In the genomic region with DNA sequence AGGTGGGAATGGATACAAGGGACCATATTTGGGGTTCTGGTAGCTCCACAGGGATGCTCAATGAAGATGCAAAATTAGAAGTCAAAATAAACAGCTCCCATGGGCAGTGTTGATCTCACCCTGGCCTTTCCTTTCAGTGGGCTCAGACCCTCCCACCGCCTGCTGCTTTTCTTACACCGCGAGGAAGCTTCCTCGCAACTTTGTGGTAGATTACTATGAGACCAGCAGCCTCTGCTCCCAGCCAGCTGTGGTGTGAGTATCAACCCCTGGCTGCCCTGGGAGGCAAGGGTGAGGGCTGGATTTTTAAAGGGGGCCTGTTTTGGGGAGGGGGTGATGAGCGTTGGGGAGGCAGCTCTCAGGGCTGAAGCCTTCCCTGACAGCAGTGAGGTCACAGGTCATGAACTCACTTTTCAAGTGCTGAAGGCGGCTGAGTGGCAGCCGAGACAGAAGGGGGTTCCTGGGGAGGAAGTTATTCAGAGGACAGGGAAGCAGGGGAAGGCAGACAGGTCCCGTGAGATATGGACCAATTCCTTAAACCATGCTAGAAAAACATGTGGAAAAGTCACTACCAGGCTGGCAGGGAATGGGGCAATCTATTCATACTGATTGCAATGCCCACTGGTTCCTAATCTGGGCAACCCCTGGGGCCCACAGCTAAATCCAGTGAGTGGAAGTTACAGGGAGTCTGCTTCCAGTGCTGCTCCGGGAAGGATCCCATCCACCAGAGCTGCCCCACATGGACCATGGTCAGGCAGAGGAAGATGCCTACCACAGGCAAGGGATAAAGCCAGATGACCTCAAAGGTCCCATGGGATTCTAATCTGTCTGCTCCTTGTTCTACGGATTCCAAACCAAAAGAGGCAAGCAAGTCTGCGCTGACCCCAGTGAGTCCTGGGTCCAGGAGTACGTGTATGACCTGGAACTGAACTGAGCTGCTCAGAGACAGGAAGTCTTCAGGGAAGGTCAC, we compare ENCODE assay signal across 11 cellular contexts. TPM values are rescaled to one million over a fixed set of nuclear protein-coding genes. Genes with fewer than 3 reads are reported as not detected.
DNase-seq lines count a peak whose midpoint lies in the region; ATAC-seq and TF ChIP-seq lines count a peak whose summit lies in the region.
"Not testable (repeated sequence)": the region's sequence is repeated elsewhere in the genome, so short reads cannot be mapped to it uniquely, and the experiment has no call there.
"Had no signal": no experiment of that assay in that cellular context is flagged by ENCODE, and none has a peak within 500 bp of the region (broad histone marks: within the 10 kb centered on the region; RNA-seq: fewer than 3 reads in every experiment).

No MANE protein-coding gene starts in this region.

- not testable (repeated sequence) for ATAC-seq in IMR-90 (ENCODE audit: low read depth); activated T-cell treated with anti-CD3 and anti-CD28 coated beads, Interleukin-2, amount 50 U/mL, for 4 hours
- peak; percentile 23 for ATAC-seq in effector memory CD8-positive, alpha-beta T cell (replicated peaks)
- ATAC-seq in upper lobe of right lung: peak; percentile 64

- H3K36me3 Mint-ChIP-seq in CD8-positive, alpha-beta memory T cell; activated T-cell treated with anti-CD3 and anti-CD28 coated beads, Interleukin-2, amount 50 U/mL, for 4 hours (ENCODE audit: insufficient read depth); effector memory CD8-positive, alpha-beta T cell (ENCODE audit: insufficient read depth): not testable (repeated sequence)

- not testable (repeated sequence) for H3K36me3 ChIP-seq in CD8-positive, alpha-beta memory T cell (ENCODE audit: insufficient read depth, low read length); IMR-90 (ENCODE audit: control insufficient read depth, insufficient read depth, low read length); OCI-LY7 (ENCODE audit: insufficient read depth, low read length); mesenchymal stem cell (ENCODE audit: control insufficient read depth in 1 of 2, insufficient read depth in 2 of 2, low read depth in 1 of 2, low read length in 2 of 2); neutrophil; upper lobe of right lung

- H3K4ac ChIP-seq in IMR-90 (ENCODE audit: low read depth, low read length); mesenchymal stem cell (ENCODE audit: low read depth in 1 of 2, low read length in 2 of 2): not testable (repeated sequence)

- DNase-seq in CD8-positive, alpha-beta memory T cell; IMR-90; OCI-LY7 (ENCODE audit: low spot score); activated T-cell treated with anti-CD3 and anti-CD28 coated beads, Interleukin-2, amount 50 U/mL, for 4 hours; effector memory CD8-positive, alpha-beta T cell; mesenchymal stem cell: not testable (repeated sequence)
- DNase-seq in upper lobe of right lung: peak; percentile 70

- H3K4me2 ChIP-seq in IMR-90 (ENCODE audit: low read depth, low read length); mesenchymal stem cell (ENCODE audit: low read length, poor library complexity, severe bottlenecking): not testable (repeated sequence)
- H3K4me2 ChIP-seq in OCI-LY7 (ENCODE audit: low read length): peak overlapping the region; percentile 26; the same call in 1 of the 2 replicates

- not testable (repeated sequence) for H3K79me1 ChIP-seq in IMR-90 (ENCODE audit: low read depth in 1 of 2, low read length in 2 of 2); mesenchymal stem cell (replicated peaks; ENCODE audit: low read length, poor library complexity, severe bottlenecking)

- WGBS in IMR-90 (ENCODE audit: extremely low coverage in 2 of 2, insufficient read length in 1 of 2), 2 experiments: 23% methylated on average over 4 of the region's 12 CpGs; no CpG with 5 or more reads in 1 of the 2 experiments
- WGBS in mesenchymal stem cell: 40% methylated on average over 10 of the region's 12 CpGs

- H4K91ac ChIP-seq in IMR-90 (ENCODE audit: insufficient read depth, low read depth, low read length): not testable (repeated sequence)
- H4K91ac ChIP-seq in mesenchymal stem cell (ENCODE audit: low read length): peak overlapping the region; percentile 39

- not testable (repeated sequence) for H2AK9ac ChIP-seq in IMR-90 (replicated peaks; ENCODE audit: low read depth, low read length, poor library complexity)

- dilution Hi-C loops in IMR-90 (cut with HindIII; ENCODE audit: low sequenced_read_pairs, unreplicated experiment): not testable (repeated sequence)

- not testable (repeated sequence) for H3K9me3 Mint-ChIP-seq in CD8-positive, alpha-beta memory T cell; activated T-cell treated with anti-CD3 and anti-CD28 coated beads, Interleukin-2, amount 50 U/mL, for 4 hours; effector memory CD8-positive, alpha-beta T cell

- H3K9me1 ChIP-seq in IMR-90 (ENCODE audit: insufficient read depth, low read length): not testable (repeated sequence)

- H4K5ac ChIP-seq in IMR-90 (ENCODE audit: low read depth, low read length): not testable (repeated sequence)

- intact Hi-C loops in IMR-90 (cut with micrococcal nuclease); OCI-LY7 (cut with micrococcal nuclease; ENCODE audit: unreplicated experiment); upper lobe of right lung (cut with DNase I): not testable (repeated sequence)

- not testable (repeated sequence) for H3K27me3 ChIP-seq in CD8-positive, alpha-beta memory T cell (ENCODE audit: insufficient read depth, low read length, poor library complexity, severe bottlenecking); IMR-90 (ENCODE audit: control insufficient read depth, insufficient read depth, low read length); neutrophil; upper lobe of right lung
- H3K27me3 ChIP-seq in mesenchymal stem cell (ENCODE audit: control insufficient read depth in 1 of 2, insufficient read depth in 1 of 2, low read length in 2 of 2): peaks cover 22% of the 10 kb centered on the region in 2 experiments

- H3K4me3 ChIP-seq in CD8-positive, alpha-beta memory T cell (ENCODE audit: low read length); IMR-90 (ENCODE audit: insufficient read depth, low read depth, low read length); OCI-LY7 (ENCODE audit: low read depth, low read length, poor library complexity, severe bottlenecking); mesenchymal stem cell (ENCODE audit: insufficient read depth in 1 of 2, low read depth in 1 of 2, low read length in 2 of 2); upper lobe of right lung: not testable (repeated sequence)
- H3K4me3 ChIP-seq in neutrophil (ENCODE audit: low read depth in 1 of 2, low read length in 1 of 2): peak overlapping the region; percentile 6 to 49

- H3K4me1 Mint-ChIP-seq in CD8-positive, alpha-beta memory T cell: peaks cover 44 to 83% (median 75%) of the 10 kb centered on the region in 3 donors
- H3K4me1 Mint-ChIP-seq in activated T-cell treated with anti-CD3 and anti-CD28 coated beads, Interleukin-2, amount 50 U/mL, for 4 hours (ENCODE audit: low read depth): peaks cover 21% of the 10 kb centered on the region
- H3K4me1 Mint-ChIP-seq in effector memory CD8-positive, alpha-beta T cell (ENCODE audit: low read depth in 2 of 2): peaks cover 63 to 78% of the 10 kb centered on the region in 2 donors

- not testable (repeated sequence) for H2BK12ac ChIP-seq in mesenchymal stem cell (ENCODE audit: low read length in 2 of 2)

- CTCF ChIA-PET in CD8-positive, alpha-beta memory T cell (lab: Charles Lee): interaction anchor here (1.0 to 1.5 kb wide), 3 partner anchors 23 to 270 kb away, joined by 3 to 4 read pairs (median 3); no protein-coding TSS in a partner anchor
- CTCF ChIA-PET in IMR-90 (lab: Yijun Ruan, JAX); OCI-LY7 (lab: Charles Lee; ENCODE audit: unreplicated experiment): not testable (repeated sequence)

- H3K9ac ChIP-seq in IMR-90 (ENCODE audit: low read depth, low read length); mesenchymal stem cell (ENCODE audit: low read length): not testable (repeated sequence)

- H2BK15ac ChIP-seq in IMR-90 (ENCODE audit: low read depth, low read length); mesenchymal stem cell (ENCODE audit: low read depth, poor library complexity, severe bottlenecking): not testable (repeated sequence)

- not testable (repeated sequence) for H3K56ac ChIP-seq in IMR-90 (ENCODE audit: extremely low read depth, insufficient read depth, low read length)

- H3K27me3 Mint-ChIP-seq in CD8-positive, alpha-beta memory T cell; effector memory CD8-positive, alpha-beta T cell: not testable (repeated sequence)
- peaks cover 18% of the 10 kb centered on the region for H3K27me3 Mint-ChIP-seq in activated T-cell treated with anti-CD3 and anti-CD28 coated beads, Interleukin-2, amount 50 U/mL, for 4 hours (ENCODE audit: low read depth)

- peak overlapping the region; percentile 59 to 94 (median 85) for H3K4me3 Mint-ChIP-seq in CD8-positive, alpha-beta memory T cell
- peak overlapping the region; percentile 75 for H3K4me3 Mint-ChIP-seq in activated T-cell treated with anti-CD3 and anti-CD28 coated beads, Interleukin-2, amount 50 U/mL, for 4 hours
- H3K4me3 Mint-ChIP-seq in effector memory CD8-positive, alpha-beta T cell: peak overlapping the region; percentile 75 to 86

- in situ Hi-C loops in IMR-90 (cut with MboI; ENCODE audit: low sequenced_read_pairs): loop anchor here (25.0 kb wide), 1 partner anchor 250 kb away; no protein-coding TSS in a partner anchor

- not testable (repeated sequence) for H3K23ac ChIP-seq in IMR-90 (ENCODE audit: low read depth, low read length); mesenchymal stem cell (ENCODE audit: low read length in 2 of 2)

- not testable (repeated sequence) for H3K79me2 ChIP-seq in OCI-LY7 (ENCODE audit: insufficient read depth, low read depth, low read length)

- TF ChIP-seq RAD21 in IMR-90 (IDR thresholded peaks at IDR 0.05; ENCODE audit: low read length): not testable (repeated sequence)

- not testable (repeated sequence) for H4K20me1 ChIP-seq in IMR-90 (ENCODE audit: insufficient read depth, low read length); OCI-LY7 (ENCODE audit: insufficient read depth, low read length)

- not testable (repeated sequence) for H3K27ac ChIP-seq in CD8-positive, alpha-beta memory T cell (ENCODE audit: low read depth, low read length); IMR-90 (ENCODE audit: insufficient read depth, low read length); OCI-LY7 (ENCODE audit: low read depth, low read length, poor library complexity, severe bottlenecking); mesenchymal stem cell (ENCODE audit: low read length, poor library complexity, severe bottlenecking); upper lobe of right lung
- H3K27ac ChIP-seq in neutrophil: peak overlapping the region; percentile 86

- POLR2A ChIA-PET in CD8-positive, alpha-beta memory T cell (lab: Charles Lee): interaction anchor here (1.0 kb wide), 1 partner anchor 19 kb away, joined by 3 read pairs; no protein-coding TSS in a partner anchor
- POLR2A ChIA-PET in IMR-90 (lab: Charles Lee; ENCODE audit: unreplicated experiment): not testable (repeated sequence)
- POLR2A ChIA-PET in OCI-LY7 (lab: Charles Lee): interaction anchor here (0.6 kb wide), 1 partner anchor 114 kb away, joined by 5 read pairs; no protein-coding TSS in a partner anchor

- H3K14ac ChIP-seq in IMR-90 (replicated peaks; ENCODE audit: low read depth, low read length); mesenchymal stem cell (ENCODE audit: low read length in 2 of 2): not testable (repeated sequence)

- not testable (repeated sequence) for H2BK5ac ChIP-seq in IMR-90 (ENCODE audit: low read depth, low read length, poor library complexity, severe bottlenecking); mesenchymal stem cell (ENCODE audit: low read depth, low read length, poor library complexity, severe bottlenecking)

- H3K9me3 ChIP-seq in CD8-positive, alpha-beta memory T cell (ENCODE audit: low read length); IMR-90 (ENCODE audit: control insufficient read depth, insufficient read depth, low read length); OCI-LY7 (ENCODE audit: low read length); mesenchymal stem cell (ENCODE audit: control insufficient read depth, low read length); neutrophil; upper lobe of right lung: not testable (repeated sequence)

- H3K4me1 ChIP-seq in CD8-positive, alpha-beta memory T cell (ENCODE audit: insufficient read depth, low read length): peaks cover 32% of the 10 kb centered on the region
- not testable (repeated sequence) for H3K4me1 ChIP-seq in IMR-90 (ENCODE audit: control insufficient read depth, insufficient read depth, low read length); mesenchymal stem cell (ENCODE audit: control insufficient read depth, insufficient read depth, low read depth, low read length); upper lobe of right lung
- H3K4me1 ChIP-seq in OCI-LY7 (ENCODE audit: insufficient read depth, low read length, poor library complexity, severe bottlenecking) (peaks cover 30% of the 10 kb centered on the region), neutrophil (ENCODE audit: control insufficient read depth in 1 of 2, insufficient read depth in 1 of 2, low read depth in 1 of 2, low read length in 1 of 2) (peaks cover 70 to 72% of the 10 kb centered on the region in 2 experiments)

- H3K27ac Mint-ChIP-seq in CD8-positive, alpha-beta memory T cell: peak overlapping the region; percentile 86 to 99 (median 92)
- H3K27ac Mint-ChIP-seq in effector memory CD8-positive, alpha-beta T cell: peak overlapping the region; percentile 91 to 92

- H2BK120ac ChIP-seq in IMR-90 (ENCODE audit: low read depth, low read length); mesenchymal stem cell (ENCODE audit: low read depth, low read length): not testable (repeated sequence)

- H3K9me2 ChIP-seq in OCI-LY7 (ENCODE audit: insufficient read depth, low read length): not testable (repeated sequence)

- H4K8ac ChIP-seq in IMR-90 (ENCODE audit: low read depth in 2 of 2, low read length in 2 of 2); mesenchymal stem cell (ENCODE audit: low read length): not testable (repeated sequence)

- not testable (repeated sequence) for TF ChIP-seq POLR2A in IMR-90 (IDR thresholded peaks at IDR 0.05; ENCODE audit: low read depth, low read length)

- not testable (repeated sequence) for TF ChIP-seq CTCF in IMR-90 (conservative IDR thresholded peaks at IDR 0.05; ENCODE audit: low read depth, low read length); OCI-LY7 (conservative IDR thresholded peaks at IDR 0.05; ENCODE audit: low read length); neutrophil (IDR thresholded peaks at IDR 0.05); upper lobe of right lung (IDR thresholded peaks at IDR 0.05)

- not testable (repeated sequence) for H3K18ac ChIP-seq in IMR-90 (ENCODE audit: low read depth, low read length); mesenchymal stem cell (ENCODE audit: low read depth in 1 of 2, low read length in 2 of 2)

- not testable (repeated sequence) for H2AK5ac ChIP-seq in IMR-90 (ENCODE audit: low read depth, low read length); mesenchymal stem cell (ENCODE audit: low read length, severe bottlenecking)

- BruUV-seq in IMR-90 (replicated peaks; lab: Mats Ljungman, UMichigan); OCI-LY7 (replicated peaks; lab: Mats Ljungman, UMichigan): not testable (repeated sequence)

- not testable (repeated sequence) for H2BK20ac ChIP-seq in IMR-90 (ENCODE audit: low read depth, low read length)

- peak overlapping the region; percentile 14 for H2AFZ ChIP-seq in IMR-90 (replicated peaks; ENCODE audit: low read length, poor library complexity)
- not testable (repeated sequence) for H2AFZ ChIP-seq in OCI-LY7 (ENCODE audit: low read length); mesenchymal stem cell (ENCODE audit: low read depth, low read length)

RNA-seq across cellular contexts. Expression of gene CCL4L2, which starts 1.1 kb away (rescaled TPM):
- total RNA-seq in CD8-positive, alpha-beta memory T cell: 100 to 1,000 TPM; 519 to 562 TPM
- polyA plus RNA-seq in CD8-positive, alpha-beta memory T cell: 4.9 TPM
- not detected in 2 replicates for total RNA-seq in IMR-90 (2012; rRNA removed)
- polyA plus RNA-seq in IMR-90 (2012; rRNA removed): not detected in 2 replicates
- not detected in 2 replicates for polyA plus RNA-seq in IMR-90 (2012; cell fraction: cytosol; rRNA removed)
- not detected in 2 replicates for polyA plus RNA-seq in IMR-90 (2012; cell fraction: nucleus; rRNA removed; ENCODE audit: low replicate concordance)
- total RNA-seq in OCI-LY7 (2014; rRNA removed; shearing (Covaris generic)): 0.50 TPM in 1 of 2 replicates, not detected in the other
- not detected in 2 replicates for total RNA-seq in OCI-LY7 (2022)
- total RNA-seq in activated T-cell treated with anti-CD3 and anti-CD28 coated beads, Interleukin-2, amount 50 U/mL, for 4 hours: 100 to 1,000 TPM in 2 of 3 donors, 10 to 100 TPM in 1; 83.5 to 517 (median 380) TPM
- not detected for polyA plus RNA-seq in mesenchymal stem cell (2013, experiment 1 of 2)
- polyA plus RNA-seq in mesenchymal stem cell (2013, experiment 2 of 2): 0.10 TPM
- 4.5 TPM for total RNA-seq in upper lobe of right lung
- total RNA-seq: H9, MCF 10A had no signal

RNA-seq across cellular contexts. Expression of gene CCL3L1, which starts 15.4 kb away (rescaled TPM):
- total RNA-seq in CD8-positive, alpha-beta memory T cell: 100 to 1,000 TPM; 138 to 164 TPM
- polyA plus RNA-seq in CD8-positive, alpha-beta memory T cell: 2.9 TPM
- total RNA-seq in IMR-90 (2012; rRNA removed): not detected in 2 replicates
- not detected in 2 replicates for polyA plus RNA-seq in IMR-90 (2012; rRNA removed)
- not detected in 2 replicates for polyA plus RNA-seq in IMR-90 (2012; cell fraction: cytosol; rRNA removed)
- not detected in 2 replicates for polyA plus RNA-seq in IMR-90 (2012; cell fraction: nucleus; rRNA removed; ENCODE audit: low replicate concordance)
- 0.10 TPM in 1 of 2 replicates, not detected in the other for total RNA-seq in OCI-LY7 (2014; rRNA removed; shearing (Covaris generic))
- total RNA-seq in OCI-LY7 (2022): 0.44 TPM in 1 of 2 replicates, not detected in the other
- 100 to 1,000 TPM in 2 of 3 donors, 10 to 100 TPM in 1; 27.6 to 159 (median 112) TPM for total RNA-seq in activated T-cell treated with anti-CD3 and anti-CD28 coated beads, Interleukin-2, amount 50 U/mL, for 4 hours
- polyA plus RNA-seq in mesenchymal stem cell (2013, experiment 1 of 2): 0.76 TPM
- 0.97 TPM for polyA plus RNA-seq in mesenchymal stem cell (2013, experiment 2 of 2)
- total RNA-seq in upper lobe of right lung: 0.72 TPM
- total RNA-seq: H9, MCF 10A had no signal

RNA-seq across cellular contexts. Expression of gene TBC1D3B, which starts 35.5 kb away (rescaled TPM):
- 1 to 10 TPM; 3.3 to 4.4 TPM for total RNA-seq in CD8-positive, alpha-beta memory T cell
- 0.49 TPM for polyA plus RNA-seq in CD8-positive, alpha-beta memory T cell
- total RNA-seq in IMR-90 (2012; rRNA removed): not detected in 2 replicates
- 0.94 and 1.6 TPM in 2 replicates for polyA plus RNA-seq in IMR-90 (2012; rRNA removed)
- not detected in 2 replicates for polyA plus RNA-seq in IMR-90 (2012; cell fraction: cytosol; rRNA removed)
- polyA plus RNA-seq in IMR-90 (2012; cell fraction: nucleus; rRNA removed; ENCODE audit: low replicate concordance): 5.6 and 9.0 TPM in 2 replicates
- 1.5 and 3.0 TPM in 2 replicates for total RNA-seq in OCI-LY7 (2014; rRNA removed; shearing (Covaris generic))
- total RNA-seq in OCI-LY7 (2022): 12.8 and 13.8 TPM in 2 replicates
- total RNA-seq in activated T-cell treated with anti-CD3 and anti-CD28 coated beads, Interleukin-2, amount 50 U/mL, for 4 hours: 1 to 10 TPM; 2.4 to 5.4 (median 4.0) TPM
- 1.2 TPM for polyA plus RNA-seq in mesenchymal stem cell (2013, experiment 1 of 2)
- 1.3 TPM for polyA plus RNA-seq in mesenchymal stem cell (2013, experiment 2 of 2)
- 8.2 TPM for total RNA-seq in upper lobe of right lung
- total RNA-seq: Daoy had no signal

RNA-seq across cellular contexts. Expression of gene TBC1D3I, which starts 52.4 kb away (rescaled TPM):
- under 1 TPM; 0.20 to 0.51 TPM for total RNA-seq in CD8-positive, alpha-beta memory T cell
- polyA plus RNA-seq in CD8-positive, alpha-beta memory T cell: not detected
- not detected in 2 replicates for total RNA-seq in IMR-90 (2012; rRNA removed)
- 0.07 TPM in 1 of 2 replicates, not detected in the other for polyA plus RNA-seq in IMR-90 (2012; rRNA removed)
- polyA plus RNA-seq in IMR-90 (2012; cell fraction: cytosol; rRNA removed): not detected in 2 replicates
- 0.49 and 1.0 TPM in 2 replicates for polyA plus RNA-seq in IMR-90 (2012; cell fraction: nucleus; rRNA removed; ENCODE audit: low replicate concordance)
- total RNA-seq in OCI-LY7 (2014; rRNA removed; shearing (Covaris generic)): 0.19 TPM in 1 of 2 replicates, not detected in the other
- total RNA-seq in OCI-LY7 (2022): 0.55 and 0.79 TPM in 2 replicates
- under 1 TPM in 1 of 3 donors, not detected in 2; 0.13 TPM for total RNA-seq in activated T-cell treated with anti-CD3 and anti-CD28 coated beads, Interleukin-2, amount 50 U/mL, for 4 hours
- 0.06 TPM for polyA plus RNA-seq in mesenchymal stem cell (2013, experiment 1 of 2)
- 0.15 TPM for polyA plus RNA-seq in mesenchymal stem cell (2013, experiment 2 of 2)
- total RNA-seq in upper lobe of right lung: 0.72 TPM
- total RNA-seq: Daoy had no signal

Comparison
In these comparisons a context has a peak if more than half of its experiments do, and no peak if none do; other contexts are left out.
1. RNA of gene CCL4L2, which starts 1.1 kb away (total RNA-seq): 519 to 562 TPM in CD8-positive, alpha-beta memory T cell and 83.5 to 517 TPM in activated T-cell treated with anti-CD3 and anti-CD28 coated beads, Interleukin-2, amount 50 U/mL, for 4 hours; 4.5 TPM in upper lobe of right lung (single experiment), 0.50 TPM in OCI-LY7 and not detected in IMR-90; every median in the first group is over 10 times any median in the second.
2. RNA of gene CCL3L1, which starts 15.4 kb away (total RNA-seq): 138 to 164 TPM in CD8-positive, alpha-beta memory T cell and 27.6 to 159 TPM in activated T-cell treated with anti-CD3 and anti-CD28 coated beads, Interleukin-2, amount 50 U/mL, for 4 hours; 0.72 TPM in upper lobe of right lung (single experiment), 0.10 to 0.44 TPM in OCI-LY7 and not detected in IMR-90; every median in the first group is over 10 times any median in the second.
3. Peak in every context shown above with its lines, with median percentiles within 50 percentile points of each other: H3K4me3 Mint-ChIP-seq.